1 cellular context compared by ENCODE assay signal in the genomic region with DNA sequence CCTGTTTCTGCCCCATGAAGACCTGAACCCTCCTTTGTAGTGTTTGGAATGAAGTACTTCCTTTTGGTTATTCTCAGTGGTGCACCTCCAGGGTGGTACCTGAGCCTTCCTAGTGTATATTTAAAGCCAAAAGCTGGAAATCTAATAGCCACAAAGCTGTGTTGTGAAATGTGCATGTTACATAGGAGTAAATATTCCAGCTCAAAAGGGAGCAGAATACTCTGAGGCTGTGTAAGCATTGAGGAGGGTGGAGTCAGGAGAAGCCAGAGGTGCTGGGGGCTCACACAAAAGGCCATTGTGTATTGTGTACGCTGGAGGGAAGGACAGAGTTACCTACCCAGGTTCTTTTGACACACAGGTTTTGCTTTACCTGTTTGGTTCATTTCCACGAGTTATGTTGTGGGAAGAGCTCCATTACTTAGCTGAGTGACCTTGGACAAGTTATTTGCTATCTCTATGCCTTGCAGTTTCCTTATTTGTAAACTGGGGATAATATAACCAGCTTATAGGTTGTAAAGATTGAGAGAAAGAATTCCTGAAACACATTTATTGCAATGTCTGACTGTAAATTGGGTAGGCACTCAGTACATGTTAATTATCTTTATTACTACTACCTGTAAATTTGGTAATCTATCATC.
TF ChIP-seq lines count a peak whose summit lies in the region.

No MANE protein-coding gene starts in this region.

TF ChIP-seq in HCT116, 20 proteins besides CTCF, POLR2A, EP300 and RAD21 (continued from another document):
- TF ChIP-seq, protein P1, sequence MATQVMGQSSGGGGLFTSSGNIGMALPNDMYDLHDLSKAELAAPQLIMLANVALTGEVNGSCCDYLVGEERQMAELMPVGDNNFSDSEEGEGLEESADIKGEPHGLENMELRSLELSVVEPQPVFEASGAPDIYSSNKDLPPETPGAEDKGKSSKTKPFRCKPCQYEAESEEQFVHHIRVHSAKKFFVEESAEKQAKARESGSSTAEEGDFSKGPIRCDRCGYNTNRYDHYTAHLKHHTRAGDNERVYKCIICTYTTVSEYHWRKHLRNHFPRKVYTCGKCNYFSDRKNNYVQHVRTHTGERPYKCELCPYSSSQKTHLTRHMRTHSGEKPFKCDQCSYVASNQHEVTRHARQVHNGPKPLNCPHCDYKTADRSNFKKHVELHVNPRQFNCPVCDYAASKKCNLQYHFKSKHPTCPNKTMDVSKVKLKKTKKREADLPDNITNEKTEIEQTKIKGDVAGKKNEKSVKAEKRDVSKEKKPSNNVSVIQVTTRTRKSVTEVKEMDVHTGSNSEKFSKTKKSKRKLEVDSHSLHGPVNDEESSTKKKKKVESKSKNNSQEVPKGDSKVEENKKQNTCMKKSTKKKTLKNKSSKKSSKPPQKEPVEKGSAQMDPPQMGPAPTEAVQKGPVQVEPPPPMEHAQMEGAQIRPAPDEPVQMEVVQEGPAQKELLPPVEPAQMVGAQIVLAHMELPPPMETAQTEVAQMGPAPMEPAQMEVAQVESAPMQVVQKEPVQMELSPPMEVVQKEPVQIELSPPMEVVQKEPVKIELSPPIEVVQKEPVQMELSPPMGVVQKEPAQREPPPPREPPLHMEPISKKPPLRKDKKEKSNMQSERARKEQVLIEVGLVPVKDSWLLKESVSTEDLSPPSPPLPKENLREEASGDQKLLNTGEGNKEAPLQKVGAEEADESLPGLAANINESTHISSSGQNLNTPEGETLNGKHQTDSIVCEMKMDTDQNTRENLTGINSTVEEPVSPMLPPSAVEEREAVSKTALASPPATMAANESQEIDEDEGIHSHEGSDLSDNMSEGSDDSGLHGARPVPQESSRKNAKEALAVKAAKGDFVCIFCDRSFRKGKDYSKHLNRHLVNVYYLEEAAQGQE (IDR thresholded peaks at IDR 0.05; ENCODE audit: low read depth) = no peak
- TF ChIP-seq EGR1 (IDR thresholded peaks at IDR 0.05; ENCODE audit: low read depth) (no peak), ELF1 (IDR thresholded peaks at IDR 0.05; ENCODE audit: borderline replicate concordance, low read depth) (no peak), TCF7L2 (IDR thresholded peaks at IDR 0.05; ENCODE audit: borderline replicate concordance, extremely low read depth, insufficient read depth, insufficient read length) (no peak), SP1 (IDR thresholded peaks at IDR 0.05; ENCODE audit: low read depth) (no peak), JUND (IDR thresholded peaks at IDR 0.05) (no peak), POLR2AphosphoS5 (IDR thresholded peaks at IDR 0.05; ENCODE audit: low read depth, low read length) (no peak), YY1 (IDR thresholded peaks at IDR 0.05; ENCODE audit: extremely low read depth, insufficient replicate concordance, low read depth, low read length) (no peak), CEBPB (IDR thresholded peaks at IDR 0.05; ENCODE audit: low read depth) (no peak)
- TF ChIP-seq, protein P2, sequence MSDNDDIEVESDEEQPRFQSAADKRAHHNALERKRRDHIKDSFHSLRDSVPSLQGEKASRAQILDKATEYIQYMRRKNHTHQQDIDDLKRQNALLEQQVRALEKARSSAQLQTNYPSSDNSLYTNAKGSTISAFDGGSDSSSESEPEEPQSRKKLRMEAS (IDR thresholded peaks at IDR 0.05) = no peak
